ENCODE assay signal across 1 cellular context in the genomic region with DNA sequence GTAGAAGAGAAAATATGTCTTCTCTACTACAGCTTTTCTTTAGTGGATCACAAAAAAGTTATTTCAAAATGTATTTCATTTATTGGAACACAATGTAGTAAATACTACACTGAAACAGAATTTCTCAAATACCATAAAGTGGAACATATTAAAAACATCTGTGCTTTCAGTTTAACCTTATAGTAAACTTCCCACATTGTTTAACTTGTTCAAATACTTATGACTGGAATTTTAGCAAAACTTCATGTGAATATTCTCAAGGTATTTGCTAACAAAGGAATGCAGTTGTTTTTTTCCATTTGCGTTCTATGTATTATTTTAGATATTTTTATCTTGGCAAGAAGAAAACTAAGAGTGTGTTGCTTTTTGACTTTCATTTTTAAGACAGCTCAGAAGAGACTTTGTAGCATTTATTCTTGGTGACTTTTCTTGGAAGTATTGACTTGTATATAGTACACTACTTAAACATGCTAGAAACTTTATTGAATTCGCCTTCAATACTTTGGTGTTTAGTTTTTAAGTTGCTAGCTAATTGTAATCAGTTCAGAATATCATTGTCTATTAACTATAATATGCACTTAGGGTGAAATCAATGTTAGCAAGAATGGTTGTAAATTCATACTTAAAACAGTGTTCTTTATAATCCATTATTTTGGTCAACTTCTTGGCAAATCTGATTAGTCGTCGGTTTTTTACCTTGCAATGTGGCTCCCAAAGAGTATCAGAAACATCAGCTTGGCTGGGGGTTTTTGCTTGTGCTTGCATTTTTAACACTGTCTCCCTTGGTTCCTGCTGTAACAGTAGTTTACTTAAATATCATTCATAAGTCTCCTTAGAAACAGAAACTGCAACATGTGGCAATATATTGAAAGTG.
A peak's percentile ranks its signal among the peaks of the same experiment; 100 is the strongest.
TF ChIP-seq lines count a peak whose summit lies in the region.

No MANE protein-coding gene starts in this region.

TF ChIP-seq in HepG2, 621 proteins besides CTCF, POLR2A, EP300 and RAD21:
- peak; percentile 90 for TF ChIP-seq MAFF (IDR thresholded peaks at IDR 0.05; ENCODE audit: low read depth, low read length)
- no peak for TF ChIP-seq ETV5 (CRISPR knock-in tag; IDR thresholded peaks at IDR 0.05; ENCODE audit: borderline replicate concordance)
- TF ChIP-seq MAFK (conservative IDR thresholded peaks at IDR 0.05 in 1 of 2, IDR thresholded peaks at IDR 0.05 in 1 of 2; ENCODE audit: low read length in 2 of 2), result peak; percentile 88 to 93
TF ChIP-seq in HepG2: peak in this region for 2.
